In the genomic region with DNA sequence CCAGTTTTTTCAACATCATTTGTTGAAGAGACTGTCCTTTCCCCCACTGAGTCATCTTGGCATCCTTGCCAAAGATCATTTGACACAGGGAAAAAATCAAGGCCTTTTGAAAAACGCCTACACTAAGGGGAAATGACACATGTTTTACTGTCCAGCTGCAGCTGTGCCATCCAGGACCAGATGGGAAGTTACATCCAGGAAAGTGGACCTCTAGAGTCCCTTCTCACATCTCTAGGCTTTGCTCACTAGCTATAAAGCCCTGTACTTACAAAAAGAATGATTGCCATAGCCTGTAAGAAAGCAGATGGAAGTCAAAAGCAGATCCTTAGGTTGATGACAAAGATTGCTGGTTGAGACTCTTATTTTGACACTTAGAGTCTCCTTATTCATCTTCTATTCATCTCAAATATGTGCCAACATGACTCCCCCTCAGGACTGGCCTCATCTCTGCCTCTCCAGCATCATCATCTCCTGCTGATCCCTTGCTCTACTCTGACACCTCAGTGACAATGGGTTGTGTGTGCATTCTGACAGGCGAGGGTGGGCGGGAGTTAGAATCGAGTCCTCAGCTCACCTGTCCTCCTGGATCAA, we compare ENCODE assay signal across 14 cellular contexts. TPM values are rescaled to one million over a fixed set of nuclear protein-coding genes. Genes with fewer than 3 reads are reported as not detected.
DNase-seq lines count a peak whose midpoint lies in the region; ATAC-seq and TF ChIP-seq lines count a peak whose summit lies in the region.
"Had no signal": no experiment of that assay in that cellular context is flagged by ENCODE, and none has a peak within 500 bp of the region (broad histone marks: within the 10 kb centered on the region; RNA-seq: fewer than 3 reads in every experiment).

No MANE protein-coding gene starts in this region.

- POLR2A ChIA-PET in IMR-90 (lab: Charles Lee; ENCODE audit: unreplicated experiment) = no interaction called here

- dilution Hi-C loops in IMR-90 (cut with HindIII; ENCODE audit: low sequenced_read_pairs, unreplicated experiment) = no loop called here

- peak overlapping the region; percentile 50 for H3K27ac Mint-ChIP-seq in chondrocyte (ENCODE audit: unreplicated experiment)
- H3K27ac Mint-ChIP-seq: GM23338, WTC11 had no signal

- peak; percentile 89 for ATAC-seq in IMR-90 (ENCODE audit: low read depth)
- no peak for ATAC-seq in GM19452 (IDR thresholded peaks at IDR 0.05; ENCODE audit: unreplicated experiment)
- ATAC-seq in esophagus mucosa = no peak
- ATAC-seq: GM23338, left lobe of liver, WTC11 had no signal

- H2AK5ac ChIP-seq in IMR-90 (ENCODE audit: low read depth, low read length) = peak overlapping the region; percentile 93
- no peak overlapping the region for H2AK5ac ChIP-seq in mesenchymal stem cell (ENCODE audit: low read length, severe bottlenecking)

- peak overlapping the region; percentile 23; the same call in 1 of the 2 replicates for H4K5ac ChIP-seq in IMR-90 (ENCODE audit: low read depth, low read length)

- no peaks in the 10 kb centered on the region for H3K9me3 ChIP-seq in IMR-90 (ENCODE audit: control insufficient read depth, insufficient read depth, low read length)
- no peaks in the 10 kb centered on the region for H3K9me3 ChIP-seq in mesenchymal stem cell (ENCODE audit: control insufficient read depth, low read length)
- H3K9me3 ChIP-seq: transverse colon had no signal

- TF ChIP-seq RAD21 in IMR-90 (IDR thresholded peaks at IDR 0.05; ENCODE audit: low read length) = no peak

- WGBS in IMR-90 (ENCODE audit: extremely low coverage in 2 of 2, insufficient read length in 1 of 2), 2 experiments = 0% methylated on average over 1 of the region's 4 CpGs; no CpG with 5 or more reads in 1 of the 2 experiments
- WGBS in mesenchymal stem cell = 67% methylated on average over 4 of the region's 4 CpGs

- peak overlapping the region; percentile 54 for H3K56ac ChIP-seq in IMR-90 (ENCODE audit: extremely low read depth, insufficient read depth, low read length)

- peak overlapping the region; percentile 86 for H2BK20ac ChIP-seq in IMR-90 (ENCODE audit: low read depth, low read length)

- no peaks in the 10 kb centered on the region for H4K20me1 ChIP-seq in IMR-90 (ENCODE audit: insufficient read depth, low read length)

- H3K23ac ChIP-seq in IMR-90 (ENCODE audit: low read depth, low read length) = peak overlapping the region; percentile 65; the same call in 1 of the 2 replicates
- H3K23ac ChIP-seq in mesenchymal stem cell (ENCODE audit: low read length in 2 of 2) = no peak overlapping the region

- H3K36me3 ChIP-seq in IMR-90 (ENCODE audit: control insufficient read depth, insufficient read depth, low read length) (no peaks in the 10 kb centered on the region), mesenchymal stem cell (ENCODE audit: control insufficient read depth in 1 of 2, insufficient read depth in 2 of 2, low read depth in 1 of 2, low read length in 2 of 2) (no peaks in the 10 kb centered on the region)
- H3K36me3 ChIP-seq: transverse colon had no signal

- peak overlapping the region; percentile 74 for H3K4ac ChIP-seq in IMR-90 (ENCODE audit: low read depth, low read length)
- no peak overlapping the region for H3K4ac ChIP-seq in mesenchymal stem cell (ENCODE audit: low read depth in 1 of 2, low read length in 2 of 2)

- no peaks in the 10 kb centered on the region for H3K27me3 Mint-ChIP-seq in chondrocyte (ENCODE audit: low read depth)

- H2BK5ac ChIP-seq in IMR-90 (ENCODE audit: low read depth, low read length, poor library complexity, severe bottlenecking) = peak overlapping the region; percentile 64
- no peak overlapping the region for H2BK5ac ChIP-seq in mesenchymal stem cell (ENCODE audit: low read depth, low read length, poor library complexity, severe bottlenecking)

- in situ Hi-C loops in IMR-90 (cut with MboI; ENCODE audit: low sequenced_read_pairs) = no loop called here
- in situ Hi-C loops in GM13977 (cut with MboI; ENCODE audit: low pct_unique_long_range_greater_than_20kb, low sequenced_read_pairs, unreplicated experiment) = no loop called here

- H2AFZ ChIP-seq in IMR-90 (replicated peaks; ENCODE audit: low read length, poor library complexity) (peak overlapping the region; percentile 73), mesenchymal stem cell (ENCODE audit: low read depth, low read length) (no peak overlapping the region)
- H2AFZ ChIP-seq: GM23338 had no signal

- peak overlapping the region; percentile 15; the same call in 1 of the 2 replicates for H3K4me2 ChIP-seq in IMR-90 (ENCODE audit: low read depth, low read length)
- H3K4me2 ChIP-seq in mesenchymal stem cell (ENCODE audit: low read length, poor library complexity, severe bottlenecking) = no peak overlapping the region
- H3K4me2 ChIP-seq: GM23338 had no signal

- H3K9me1 ChIP-seq in IMR-90 (ENCODE audit: insufficient read depth, low read length) = peaks cover 9% of the 10 kb centered on the region

- H3K4me3 ChIP-seq in IMR-90 (ENCODE audit: insufficient read depth, low read depth, low read length) (no peak overlapping the region), mesenchymal stem cell (ENCODE audit: insufficient read depth in 1 of 2, low read depth in 1 of 2, low read length in 2 of 2) (no peak overlapping the region)
- H3K4me3 ChIP-seq: GM23338, transverse colon had no signal

- H2BK12ac ChIP-seq in mesenchymal stem cell (ENCODE audit: low read length in 2 of 2) = no peak overlapping the region

- no peak overlapping the region for H3K9ac ChIP-seq in IMR-90 (ENCODE audit: low read depth, low read length)
- H3K9ac ChIP-seq in mesenchymal stem cell (ENCODE audit: low read length) = peak overlapping the region; percentile 19

- BruUV-seq in IMR-90 (replicated peaks; lab: Mats Ljungman, UMichigan) = no TSS peak

- H3K27me3 ChIP-seq in IMR-90 (ENCODE audit: control insufficient read depth, insufficient read depth, low read length) = no peaks in the 10 kb centered on the region
- H3K27me3 ChIP-seq in mesenchymal stem cell (ENCODE audit: control insufficient read depth in 1 of 2, insufficient read depth in 1 of 2, low read length in 2 of 2) = no peaks in the 10 kb centered on the region
- H3K27me3 ChIP-seq: transverse colon had no signal

- H3K14ac ChIP-seq in IMR-90 (replicated peaks; ENCODE audit: low read depth, low read length) = peak overlapping the region; percentile 79
- peak overlapping the region in 1 of 2 experiments; percentile 83 for H3K14ac ChIP-seq in mesenchymal stem cell (ENCODE audit: low read length in 2 of 2)

- TF ChIP-seq CTCF in IMR-90 (conservative IDR thresholded peaks at IDR 0.05; ENCODE audit: low read depth, low read length) (no peak), chondrocyte (IDR thresholded peaks at IDR 0.05) (no peak), GM13977 (IDR thresholded peaks at IDR 0.05; ENCODE audit: extremely low read depth, insufficient read depth, missing control alignments) (no peak)

- no peaks in the 10 kb centered on the region for H3K9me3 Mint-ChIP-seq in chondrocyte (ENCODE audit: low read depth)
- H3K9me3 Mint-ChIP-seq: GM23338 had no signal

- peaks cover 6% of the 10 kb centered on the region for H3K4me1 ChIP-seq in IMR-90 (ENCODE audit: control insufficient read depth, insufficient read depth, low read length)
- peaks cover 4% of the 10 kb centered on the region for H3K4me1 ChIP-seq in mesenchymal stem cell (ENCODE audit: control insufficient read depth, insufficient read depth, low read depth, low read length)
- H3K4me1 ChIP-seq: transverse colon had no signal

- H3K79me1 ChIP-seq in IMR-90 (ENCODE audit: low read depth in 1 of 2, low read length in 2 of 2) = no peaks in the 10 kb centered on the region
- H3K79me1 ChIP-seq in mesenchymal stem cell (replicated peaks; ENCODE audit: low read length, poor library complexity, severe bottlenecking) = no peaks in the 10 kb centered on the region

- H2BK15ac ChIP-seq in IMR-90 (ENCODE audit: low read depth, low read length) (peak overlapping the region; percentile 93; the same call in 2 of the 3 replicates), mesenchymal stem cell (ENCODE audit: low read depth, poor library complexity, severe bottlenecking) (no peak overlapping the region)

- H3K27ac ChIP-seq in IMR-90 (ENCODE audit: insufficient read depth, low read length) (peak overlapping the region; percentile 44; the same call in 1 of the 2 replicates), mesenchymal stem cell (ENCODE audit: low read length, poor library complexity, severe bottlenecking) (no peak overlapping the region)
- H3K27ac ChIP-seq: transverse colon had no signal

- peak overlapping the region; percentile 72 for H4K91ac ChIP-seq in IMR-90 (ENCODE audit: insufficient read depth, low read depth, low read length)
- no peak overlapping the region for H4K91ac ChIP-seq in mesenchymal stem cell (ENCODE audit: low read length)

- peak overlapping the region; percentile 15 to 79 for H4K8ac ChIP-seq in IMR-90 (ENCODE audit: low read depth in 2 of 2, low read length in 2 of 2)
- no peak overlapping the region for H4K8ac ChIP-seq in mesenchymal stem cell (ENCODE audit: low read length)

- CTCF ChIA-PET in IMR-90 (lab: Yijun Ruan, JAX) = no interaction called here

- DNase-seq in CD1c-positive myeloid dendritic cell (ENCODE audit: extremely low spot score) = peak; percentile 70
- peak; percentile 90 for DNase-seq in IMR-90
- DNase-seq in chondrocyte (ENCODE audit: low spot score) = no peak
- DNase-seq in mesenchymal stem cell = peak; percentile 41
- no peak for DNase-seq in GM13977 (ENCODE audit: low spot score)
- DNase-seq in inferior parietal cortex (ENCODE audit: extremely low spot score) = no peak
- DNase-seq: DMS79, NCI-H146, transverse colon had no signal

- no peak overlapping the region for H3K4me3 Mint-ChIP-seq in chondrocyte (ENCODE audit: unreplicated experiment)
- H3K4me3 Mint-ChIP-seq: GM23338, WTC11 had no signal

- intact Hi-C loops in IMR-90 (cut with micrococcal nuclease) = no loop called here

- no peaks in the 10 kb centered on the region for H3K36me3 Mint-ChIP-seq in chondrocyte (ENCODE audit: low read depth)
- H3K36me3 Mint-ChIP-seq: WTC11 had no signal

- no peak for TF ChIP-seq POLR2A in IMR-90 (IDR thresholded peaks at IDR 0.05; ENCODE audit: low read depth, low read length)

- peak overlapping the region; percentile 70 for H2AK9ac ChIP-seq in IMR-90 (replicated peaks; ENCODE audit: low read depth, low read length, poor library complexity)

- H2BK120ac ChIP-seq in IMR-90 (ENCODE audit: low read depth, low read length) (peak overlapping the region; percentile 85), mesenchymal stem cell (ENCODE audit: low read depth, low read length) (no peak overlapping the region)

- peaks cover 15% of the 10 kb centered on the region for H3K4me1 Mint-ChIP-seq in chondrocyte (ENCODE audit: low read depth)
- H3K4me1 Mint-ChIP-seq: GM23338, WTC11 had no signal

- H3K18ac ChIP-seq in IMR-90 (ENCODE audit: low read depth, low read length) = peak overlapping the region; percentile 56; the same call in 1 of the 2 replicates
- no peak overlapping the region for H3K18ac ChIP-seq in mesenchymal stem cell (ENCODE audit: low read depth in 1 of 2, low read length in 2 of 2)

RNA-seq across cellular contexts. Expression of gene OSBP2, which starts 22.8 kb away (rescaled TPM):
- 1.7 and 2.2 TPM in 2 replicates for total RNA-seq in IMR-90 (2012; rRNA removed)
- 1.8 and 2.2 TPM in 2 replicates for polyA plus RNA-seq in IMR-90 (2012; rRNA removed)
- 1.5 and 2.2 TPM in 2 replicates for polyA plus RNA-seq in IMR-90 (2012; cell fraction: cytosol; rRNA removed)
- polyA plus RNA-seq in IMR-90 (2012; cell fraction: nucleus; rRNA removed; ENCODE audit: low replicate concordance) = 3.1 and 3.8 TPM in 2 replicates
- total RNA-seq in chondrocyte = 1.9 to 3.6 TPM (median 2.4 TPM) in 3 replicates
- polyA plus RNA-seq in mesenchymal stem cell (2013, experiment 1 of 2) = 0.21 TPM
- polyA plus RNA-seq in mesenchymal stem cell (2013, experiment 2 of 2) = 0.21 TPM
- 3.0 TPM for total RNA-seq in esophagus mucosa

RNA-seq across cellular contexts. Expression of gene DUSP18, which starts 49.8 kb away (rescaled TPM):
- 12.2 and 14.9 TPM in 2 replicates for total RNA-seq in IMR-90 (2012; rRNA removed)
- 14.3 and 14.9 TPM in 2 replicates for polyA plus RNA-seq in IMR-90 (2012; rRNA removed)
- polyA plus RNA-seq in IMR-90 (2012; cell fraction: cytosol; rRNA removed) = 8.3 and 15.5 TPM in 2 replicates
- polyA plus RNA-seq in IMR-90 (2012; cell fraction: nucleus; rRNA removed; ENCODE audit: low replicate concordance) = 12.1 and 17.7 TPM in 2 replicates
- total RNA-seq in chondrocyte = 7.6 to 9.4 TPM (median 9.0 TPM) in 3 replicates
- polyA plus RNA-seq in mesenchymal stem cell (2013, experiment 1 of 2) = 8.2 TPM
- polyA plus RNA-seq in mesenchymal stem cell (2013, experiment 2 of 2) = 8.3 TPM
- total RNA-seq in esophagus mucosa = 10.4 TPM

Comparison
In these comparisons a context has a peak if more than half of its experiments do, and no peak if none do; other contexts are left out.
1. DNase-seq: peak in CD1c-positive myeloid dendritic cell (single experiment), IMR-90 (single experiment) and mesenchymal stem cell (single experiment); none in chondrocyte (single experiment), GM13977 (single experiment) and inferior parietal cortex (single experiment).